1 cellular context compared by ENCODE assay signal in genomic region chr11:118241191-118242098, GRCh38.
TF ChIP-seq lines count a peak whose summit lies in the region.

No MANE protein-coding gene starts in this region.

TF ChIP-seq in K562, 482 proteins besides CTCF, POLR2A, EP300 and RAD21 (continued from another document and continues in another):
- TF ChIP-seq, protein P1, sequence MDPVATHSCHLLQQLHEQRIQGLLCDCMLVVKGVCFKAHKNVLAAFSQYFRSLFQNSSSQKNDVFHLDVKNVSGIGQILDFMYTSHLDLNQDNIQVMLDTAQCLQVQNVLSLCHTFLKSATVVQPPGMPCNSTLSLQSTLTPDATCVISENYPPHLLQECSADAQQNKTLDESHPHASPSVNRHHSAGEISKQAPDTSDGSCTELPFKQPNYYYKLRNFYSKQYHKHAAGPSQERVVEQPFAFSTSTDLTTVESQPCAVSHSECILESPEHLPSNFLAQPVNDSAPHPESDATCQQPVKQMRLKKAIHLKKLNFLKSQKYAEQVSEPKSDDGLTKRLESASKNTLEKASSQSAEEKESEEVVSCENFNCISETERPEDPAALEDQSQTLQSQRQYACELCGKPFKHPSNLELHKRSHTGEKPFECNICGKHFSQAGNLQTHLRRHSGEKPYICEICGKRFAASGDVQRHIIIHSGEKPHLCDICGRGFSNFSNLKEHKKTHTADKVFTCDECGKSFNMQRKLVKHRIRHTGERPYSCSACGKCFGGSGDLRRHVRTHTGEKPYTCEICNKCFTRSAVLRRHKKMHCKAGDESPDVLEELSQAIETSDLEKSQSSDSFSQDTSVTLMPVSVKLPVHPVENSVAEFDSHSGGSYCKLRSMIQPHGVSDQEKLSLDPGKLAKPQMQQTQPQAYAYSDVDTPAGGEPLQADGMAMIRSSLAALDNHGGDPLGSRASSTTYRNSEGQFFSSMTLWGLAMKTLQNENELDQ (CRISPR knock-in tag; IDR thresholded peaks at IDR 0.05; ENCODE audit: borderline replicate concordance), result no peak
- TF ChIP-seq PML (IDR thresholded peaks at IDR 0.05; ENCODE audit: low read length) (peak; percentile 95), CTBP1 (IDR thresholded peaks at IDR 0.05; ENCODE audit: borderline replicate concordance) (peak; percentile 98), NBN (IDR thresholded peaks at IDR 0.05; ENCODE audit: low read depth) (0 out of 2 replicates have a peak, but pooled peaks have one; percentile 82), FIP1L1 (IDR thresholded peaks at IDR 0.05; ENCODE audit: low read depth, low read length, poor library complexity, severe bottlenecking) (no peak), ZSCAN29 (IDR thresholded peaks at IDR 0.05) (no peak), E2F5 (CRISPR knock-in tag; IDR thresholded peaks at IDR 0.05) (0 out of 2 replicates have a peak, but pooled peaks have one; percentile 21), FOXJ2 (tag; IDR thresholded peaks at IDR 0.05) (no peak; the same call in 1 of the 2 replicates), ZNF717 (CRISPR knock-in tag; IDR thresholded peaks at IDR 0.05) (no peak), CBFA2T3 (IDR thresholded peaks at IDR 0.05) (peak; percentile 98), MAZ (CRISPR knock-in tag; conservative IDR thresholded peaks at IDR 0.05 in 1 of 2, IDR thresholded peaks at IDR 0.05 in 1 of 2) (peak in 1 of 2 experiments; percentile 20; a peak in 1 of 4 replicates), ETV5 (CRISPR knock-in tag; IDR thresholded peaks at IDR 0.05; ENCODE audit: low read depth) (peak; percentile 80; the same call in 1 of the 2 replicates), ILF3 (IDR thresholded peaks at IDR 0.05; ENCODE audit: borderline replicate concordance) (no peak; the same call in 1 of the 2 replicates), ZNF175 (CRISPR knock-in tag; IDR thresholded peaks at IDR 0.05; ENCODE audit: low read depth) (peak; percentile 18; the same call in 1 of the 2 replicates), SMARCE1 (IDR thresholded peaks at IDR 0.05) (peak; percentile 97), ZNF398 (CRISPR knock-in tag; IDR thresholded peaks at IDR 0.05) (no peak), SETDB1 (IDR thresholded peaks at IDR 0.05; ENCODE audit: low read length) (no peak), HDAC2 (IDR thresholded peaks at IDR 0.05) (peak; percentile 100), IFI16 (CRISPR knock-in tag; IDR thresholded peaks at IDR 0.05) (no peak), KDM5B (IDR thresholded peaks at IDR 0.05; ENCODE audit: insufficient replicate concordance, low read depth, low read length) (no peak), LCOR (CRISPR knock-in tag; IDR thresholded peaks at IDR 0.05) (peak; percentile 97), RBFOX2 (IDR thresholded peaks at IDR 0.05; ENCODE audit: low read depth, low read length) (no peak), TOE1 (IDR thresholded peaks at IDR 0.05; ENCODE audit: borderline replicate concordance) (no peak), TOE1 (CRISPR knock-in tag; IDR thresholded peaks at IDR 0.05; ENCODE audit: borderline replicate concordance, low read depth) (no peak), E2F1 (CRISPR knock-in tag; IDR thresholded peaks at IDR 0.05) (no peak), TAF7 (tag; IDR thresholded peaks at IDR 0.05) (no peak), NR3C1 (CRISPR knock-in tag; IDR thresholded peaks at IDR 0.05) (no peak), CREM (IDR thresholded peaks at IDR 0.05; ENCODE audit: low read depth) (peak; percentile 61; the same call in 1 of the 2 replicates), MEF2A (IDR thresholded peaks at IDR 0.05; ENCODE audit: control insufficient read depth, low read depth, low read length) (peak; percentile 87), EGR1 (conservative IDR thresholded peaks at IDR 0.05) (peak; percentile 83), ZNF354B (CRISPR knock-in tag; IDR thresholded peaks at IDR 0.05) (no peak), PHF8 (IDR thresholded peaks at IDR 0.05; ENCODE audit: borderline replicate concordance, low read length) (no peak), LARP7 (IDR thresholded peaks at IDR 0.05) (no peak), KDM1A (IDR thresholded peaks at IDR 0.05) (peak; percentile 99), ZNF444 (CRISPR knock-in tag; IDR thresholded peaks at IDR 0.05) (no peak), CHD4 (IDR thresholded peaks at IDR 0.05; ENCODE audit: insufficient read depth, insufficient replicate concordance, low read depth, low read length, poor library complexity, severe bottlenecking) (peak; percentile 80), PYGO2 (tag; IDR thresholded peaks at IDR 0.05) (peak; percentile 85), ZNF12 (CRISPR knock-in tag; IDR thresholded peaks at IDR 0.05) (no peak), BCL6 (CRISPR knock-in tag; IDR thresholded peaks at IDR 0.05) (no peak), THAP7 (CRISPR knock-in tag; IDR thresholded peaks at IDR 0.05) (no peak)
- TF ChIP-seq, protein P2, sequence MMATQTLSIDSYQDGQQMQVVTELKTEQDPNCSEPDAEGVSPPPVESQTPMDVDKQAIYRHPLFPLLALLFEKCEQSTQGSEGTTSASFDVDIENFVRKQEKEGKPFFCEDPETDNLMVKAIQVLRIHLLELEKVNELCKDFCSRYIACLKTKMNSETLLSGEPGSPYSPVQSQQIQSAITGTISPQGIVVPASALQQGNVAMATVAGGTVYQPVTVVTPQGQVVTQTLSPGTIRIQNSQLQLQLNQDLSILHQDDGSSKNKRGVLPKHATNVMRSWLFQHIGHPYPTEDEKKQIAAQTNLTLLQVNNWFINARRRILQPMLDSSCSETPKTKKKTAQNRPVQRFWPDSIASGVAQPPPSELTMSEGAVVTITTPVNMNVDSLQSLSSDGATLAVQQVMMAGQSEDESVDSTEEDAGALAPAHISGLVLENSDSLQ (IDR thresholded peaks at IDR 0.05), result peak; percentile 92
- TF ChIP-seq, protein P3, sequence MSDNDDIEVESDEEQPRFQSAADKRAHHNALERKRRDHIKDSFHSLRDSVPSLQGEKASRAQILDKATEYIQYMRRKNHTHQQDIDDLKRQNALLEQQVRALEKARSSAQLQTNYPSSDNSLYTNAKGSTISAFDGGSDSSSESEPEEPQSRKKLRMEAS (CRISPR knock-in tag; IDR thresholded peaks at IDR 0.05), result no peak
- TF ChIP-seq, protein P4, sequence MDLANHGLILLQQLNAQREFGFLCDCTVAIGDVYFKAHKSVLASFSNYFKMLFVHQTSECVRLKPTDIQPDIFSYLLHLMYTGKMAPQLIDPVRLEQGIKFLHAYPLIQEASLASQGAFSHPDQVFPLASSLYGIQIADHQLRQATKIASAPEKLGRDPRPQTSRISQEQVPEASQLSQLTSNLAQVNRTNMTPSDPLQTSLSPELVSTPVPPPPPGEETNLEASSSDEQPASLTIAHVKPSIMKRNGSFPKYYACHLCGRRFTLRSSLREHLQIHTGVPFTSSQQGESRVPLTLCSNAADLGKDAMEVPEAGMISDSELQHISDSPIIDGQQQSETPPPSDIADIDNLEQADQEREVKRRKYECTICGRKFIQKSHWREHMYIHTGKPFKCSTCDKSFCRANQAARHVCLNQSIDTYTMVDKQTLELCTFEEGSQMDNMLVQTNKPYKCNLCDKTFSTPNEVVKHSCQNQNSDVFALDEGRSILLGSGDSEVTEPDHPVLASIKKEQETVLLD (IDR thresholded peaks at IDR 0.05), result peak; percentile 75; the same call in 1 of the 2 replicates
- TF ChIP-seq, protein P5, sequence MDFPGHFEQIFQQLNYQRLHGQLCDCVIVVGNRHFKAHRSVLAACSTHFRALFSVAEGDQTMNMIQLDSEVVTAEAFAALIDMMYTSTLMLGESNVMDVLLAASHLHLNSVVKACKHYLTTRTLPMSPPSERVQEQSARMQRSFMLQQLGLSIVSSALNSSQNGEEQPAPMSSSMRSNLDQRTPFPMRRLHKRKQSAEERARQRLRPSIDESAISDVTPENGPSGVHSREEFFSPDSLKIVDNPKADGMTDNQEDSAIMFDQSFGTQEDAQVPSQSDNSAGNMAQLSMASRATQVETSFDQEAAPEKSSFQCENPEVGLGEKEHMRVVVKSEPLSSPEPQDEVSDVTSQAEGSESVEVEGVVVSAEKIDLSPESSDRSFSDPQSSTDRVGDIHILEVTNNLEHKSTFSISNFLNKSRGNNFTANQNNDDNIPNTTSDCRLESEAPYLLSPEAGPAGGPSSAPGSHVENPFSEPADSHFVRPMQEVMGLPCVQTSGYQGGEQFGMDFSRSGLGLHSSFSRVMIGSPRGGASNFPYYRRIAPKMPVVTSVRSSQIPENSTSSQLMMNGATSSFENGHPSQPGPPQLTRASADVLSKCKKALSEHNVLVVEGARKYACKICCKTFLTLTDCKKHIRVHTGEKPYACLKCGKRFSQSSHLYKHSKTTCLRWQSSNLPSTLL (IDR thresholded peaks at IDR 0.05), result no peak
- TF ChIP-seq, protein P6, sequence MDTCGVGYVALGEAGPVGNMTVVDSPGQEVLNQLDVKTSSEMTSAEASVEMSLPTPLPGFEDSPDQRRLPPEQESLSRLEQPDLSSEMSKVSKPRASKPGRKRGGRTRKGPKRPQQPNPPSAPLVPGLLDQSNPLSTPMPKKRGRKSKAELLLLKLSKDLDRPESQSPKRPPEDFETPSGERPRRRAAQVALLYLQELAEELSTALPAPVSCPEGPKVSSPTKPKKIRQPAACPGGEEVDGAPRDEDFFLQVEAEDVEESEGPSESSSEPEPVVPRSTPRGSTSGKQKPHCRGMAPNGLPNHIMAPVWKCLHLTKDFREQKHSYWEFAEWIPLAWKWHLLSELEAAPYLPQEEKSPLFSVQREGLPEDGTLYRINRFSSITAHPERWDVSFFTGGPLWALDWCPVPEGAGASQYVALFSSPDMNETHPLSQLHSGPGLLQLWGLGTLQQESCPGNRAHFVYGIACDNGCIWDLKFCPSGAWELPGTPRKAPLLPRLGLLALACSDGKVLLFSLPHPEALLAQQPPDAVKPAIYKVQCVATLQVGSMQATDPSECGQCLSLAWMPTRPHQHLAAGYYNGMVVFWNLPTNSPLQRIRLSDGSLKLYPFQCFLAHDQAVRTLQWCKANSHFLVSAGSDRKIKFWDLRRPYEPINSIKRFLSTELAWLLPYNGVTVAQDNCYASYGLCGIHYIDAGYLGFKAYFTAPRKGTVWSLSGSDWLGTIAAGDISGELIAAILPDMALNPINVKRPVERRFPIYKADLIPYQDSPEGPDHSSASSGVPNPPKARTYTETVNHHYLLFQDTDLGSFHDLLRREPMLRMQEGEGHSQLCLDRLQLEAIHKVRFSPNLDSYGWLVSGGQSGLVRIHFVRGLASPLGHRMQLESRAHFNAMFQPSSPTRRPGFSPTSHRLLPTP (IDR thresholded peaks at IDR 0.05; ENCODE audit: borderline replicate concordance, extremely low read depth, insufficient read length), result peak; percentile 69
